26 cellular contexts compared by ENCODE assay signal in genomic region chr12:23817345-23817744, GRCh38.
"Had no signal": no experiment of that assay in that cellular context is flagged by ENCODE, and none has a peak within 500 bp of the region (broad histone marks: within the 10 kb centered on the region; RNA-seq: fewer than 3 reads in every experiment).

No MANE protein-coding gene starts in this region.

- H3K4me2 ChIP-seq: neural progenitor cell, smooth muscle cell had no signal

- ATAC-seq: natural killer cell; psoas muscle; right cardiac atrium; sciatic nerve; stimulated activated effector memory CD8-positive, alpha-beta T cell treated with anti-CD3 and anti-CD28 coated beads, Interleukin-12 subunit alpha, Interleukin-12 subunit beta, amount 100 ng/mL, for 72 hours; stimulated activated naive B cell treated with anti-CD40 and anti-IgM and Interleukin-4, amounts not matched to agents 10 μg/mL and 1 μg/mL and 100 μg/mL, for 72 hours had no signal

- H3K27me3 ChIP-seq: neural progenitor cell, ovary, stomach, thyroid gland, tibial nerve, upper lobe of left lung, vagina had no signal

- H3K9ac ChIP-seq: neural progenitor cell, parathyroid adenoma had no signal

- H3K4me3 ChIP-seq: neural progenitor cell, ovary, psoas muscle, skin epidermis, smooth muscle cell, stomach, thoracic aorta, thyroid gland, tibial nerve, upper lobe of left lung, vagina had no signal

- H3K36me3 ChIP-seq: neural progenitor cell, ovary, stomach, thoracic aorta, thyroid gland, tibial nerve, upper lobe of left lung, vagina had no signal

- DNase-seq: natural killer cell; occipital lobe; ovary; posterior cingulate gyrus; psoas muscle; right cardiac atrium; stimulated activated CD4-positive, alpha-beta T cell treated with anti-CD3 and anti-CD28 coated beads, Interleukin-15, amount 100 ng/mL, for 24 hours; stimulated activated CD4-positive, alpha-beta T cell treated with anti-CD3 and anti-CD28 coated beads, Interleukin-2, amount 100 ng/mL, for 24 hours; stimulated activated CD4-positive, alpha-beta T cell treated with anti-CD3 and anti-CD28 coated beads, Interleukin-2, amount 100 ng/mL, for 48 hours; stimulated activated CD4-positive, alpha-beta T cell treated with anti-CD3 and anti-CD28 coated beads, Interleukin-4, amount 100 ng/mL, for 24 hours; stimulated activated naive B cell treated with anti-CD40 and anti-IgM and Interleukin-4, amounts not matched to agents 10 μg/mL and 1 μg/mL and 100 μg/mL, for 72 hours; stimulated activated naive CD4-positive, alpha-beta T cell treated with Interleukin-2 at 50 U/mL for 16 hours; stomach; thyroid gland; trophoblast cell; upper lobe of left lung had no signal

- H2AFZ ChIP-seq: neural progenitor cell, parathyroid adenoma had no signal

- H3K79me2 ChIP-seq: parathyroid adenoma had no signal

- FAIRE-seq: urothelium cell line had no signal

- H3K9me3 ChIP-seq: ovary, psoas muscle, stomach, thoracic aorta, thyroid gland, tibial nerve, upper lobe of left lung, vagina had no signal

- H3K27ac ChIP-seq: neural progenitor cell, ovary, parathyroid adenoma, psoas muscle, skin epidermis, stomach, thoracic aorta, thyroid gland, tibial nerve, upper lobe of left lung, vagina had no signal

- H3K4me1 ChIP-seq: parathyroid adenoma, psoas muscle, stomach, thyroid gland, tibial nerve, upper lobe of left lung, vagina had no signal
